Comparison of ENCODE assay signal across 8 cellular contexts in the genomic region with DNA sequence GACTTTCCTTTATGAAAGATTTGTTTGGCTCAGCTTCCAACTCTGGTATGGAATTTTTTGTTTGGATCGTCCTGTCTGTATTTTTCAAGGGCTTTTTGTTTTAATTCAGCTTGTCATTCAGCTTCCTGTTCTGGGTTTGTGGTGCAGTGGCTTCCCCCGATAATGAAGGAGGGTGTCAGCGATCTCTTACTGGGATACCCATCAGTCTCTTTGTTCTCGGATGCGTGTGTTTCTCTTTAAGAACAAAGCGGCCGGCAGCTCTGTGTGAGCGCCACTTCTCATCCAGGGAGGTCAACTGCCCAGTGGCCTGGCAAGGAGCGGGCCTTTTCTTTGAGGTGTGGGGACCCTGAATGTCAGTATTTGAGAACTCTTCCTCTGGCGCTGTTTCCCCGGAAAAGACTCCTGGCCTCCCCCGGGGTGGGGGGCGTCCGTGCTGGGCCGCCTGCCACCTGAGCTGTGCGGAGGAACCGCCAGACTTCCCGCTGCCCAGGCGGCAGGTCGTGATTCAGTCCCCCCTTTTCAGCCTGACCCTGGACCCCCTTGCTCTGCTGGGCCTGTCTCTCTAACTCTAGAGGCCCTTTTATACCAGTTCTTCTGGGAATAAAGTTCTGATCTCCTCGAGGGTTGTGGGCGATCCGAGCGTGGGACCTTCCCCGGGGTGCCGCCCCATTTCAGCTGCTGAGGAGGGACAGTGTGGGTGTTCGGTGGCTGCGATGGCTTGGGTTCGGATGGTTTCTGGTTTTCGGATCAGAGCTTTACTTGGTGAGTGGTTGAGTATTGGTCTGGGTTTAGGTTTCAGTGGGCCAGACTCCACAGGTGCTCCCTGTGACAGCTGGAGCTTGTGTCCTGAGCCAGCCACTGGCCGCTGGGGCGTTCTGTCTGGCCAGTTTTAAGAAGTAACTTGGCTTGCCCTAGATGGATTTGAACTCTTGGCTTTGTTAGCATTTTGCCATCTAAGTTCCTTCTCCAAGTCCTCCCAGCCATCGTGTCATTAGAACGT. TPM values are rescaled to one million over a fixed set of nuclear protein-coding genes. Genes with fewer than 3 reads are reported as not detected.
DNase-seq lines count a peak whose midpoint lies in the region; ATAC-seq and TF ChIP-seq lines count a peak whose summit lies in the region.

No MANE protein-coding gene starts in this region.

- TF ChIP-seq POLR2A in gastrocnemius medialis (IDR thresholded peaks at IDR 0.05): no peak

- no peaks in the 10 kb centered on the region for H3K9me3 ChIP-seq in gastrocnemius medialis

- H3K27ac ChIP-seq in VCaP (peak overlapping the region; percentile 99), gastrocnemius medialis (peak overlapping the region; percentile 91 to 98 (median 96))

- H3K36me3 ChIP-seq in gastrocnemius medialis: peaks cover 0 to 19% of the 10 kb centered on the region in 2 donors

- TF ChIP-seq CTCF in VCaP (conservative IDR thresholded peaks at IDR 0.05) (no peak), foreskin fibroblast (IDR thresholded peaks at IDR 0.05; ENCODE audit: low read depth, low read length) (no peak), gastrocnemius medialis (IDR thresholded peaks at IDR 0.05 in 4 of 5, conservative IDR thresholded peaks at IDR 0.05 in 1 of 5) (no peak)

- H3K27me3 ChIP-seq in gastrocnemius medialis: no peaks in the 10 kb centered on the region

- H3K4me3 ChIP-seq in foreskin fibroblast (ENCODE audit: low read depth in 1 of 2, low read length in 2 of 2) (peak overlapping the region; percentile 49 to 58), gastrocnemius medialis (peak overlapping the region; percentile 43 to 55 (median 54))

- DNase-seq in activated gamma-delta T cell treated with Interleukin-2 at 50 U/mL for 16 hours (peak; percentile 33), activated gamma-delta T cell (lab: John Stamatoyannopoulos, UW) (no peak), foreskin fibroblast (peak; percentile 51 to 68), gastrocnemius medialis (peak in 1 of 2 donors; percentile 73), NCI-H69 (lab: John Stamatoyannopoulos, UW) (no peak), NCI-H748 treated with DMSO at 0.1 percent for 48 hours (lab: John Stamatoyannopoulos, UW) (no peak), NCI-H2196 (lab: John Stamatoyannopoulos, UW; ENCODE audit: unreplicated experiment) (no peak)

- H3K4me1 ChIP-seq in gastrocnemius medialis: peaks cover 47 to 69% of the 10 kb centered on the region in 2 donors

- in situ Hi-C loops in gastrocnemius medialis (cut with MboI; ENCODE audit: low sequenced_read_pairs in 4 of 4): loop anchor here in 2 of 4 donors (5.0 to 10.0 kb wide), 2 partner anchors 37 to 85 kb away; partner anchors contain the start of gene AP3D1 (in 1 of the 2)

- intact Hi-C loops in gastrocnemius medialis (cut with DNase I; ENCODE audit: low total_unique reads): no loop called here

- ATAC-seq in gastrocnemius medialis: peak in 1 of 2 donors; percentile 26

RNA-seq across cellular contexts. Expression of gene SF3A2, which starts 3.4 kb away (rescaled TPM):
- 10 to 100 TPM; 23.9 to 29.2 (median 26.5) TPM for total RNA-seq in gastrocnemius medialis

RNA-seq across cellular contexts. Expression of gene PLEKHJ1, which starts 3.9 kb away (rescaled TPM):
- 10 to 100 TPM; 50.1 to 72.4 (median 61.6) TPM for total RNA-seq in gastrocnemius medialis

RNA-seq across cellular contexts. Expression of gene AMH, which starts 9.1 kb away (rescaled TPM):
- total RNA-seq in gastrocnemius medialis: 1 to 10 TPM in 2 of 4 donors, under 1 TPM in 2; 0.80 to 3.9 (median 1.2) TPM

RNA-seq across cellular contexts. Expression of gene JSRP1, which starts 16.1 kb away (rescaled TPM):
- total RNA-seq in gastrocnemius medialis: 100 to 1,000 TPM; 152 to 383 (median 303) TPM

RNA-seq across cellular contexts. Expression of gene PEAK3, which starts 41.9 kb away (rescaled TPM):
- under 1 TPM in 1 of 4 donors, not detected in 3; 0.11 TPM for total RNA-seq in gastrocnemius medialis

Comparison
In these comparisons a context has a peak if more than half of its experiments do, and no peak if none do; other contexts are left out.
1. DNase-seq: peak in activated gamma-delta T cell treated with Interleukin-2 at 50 U/mL for 16 hours (single experiment) and foreskin fibroblast (2 of 2); none in activated gamma-delta T cell (single experiment), NCI-H69 (single experiment), NCI-H748 treated with DMSO at 0.1 percent for 48 hours (single experiment) and NCI-H2196 (single experiment).